9 cellular contexts compared by ENCODE assay signal in genomic region chr21:34887729-34888568, GRCh38.
A peak's percentile ranks its signal among the peaks of the same experiment; 100 is the strongest.
DNase-seq lines count a peak whose midpoint lies in the region; ATAC-seq, FAIRE-seq and TF ChIP-seq lines count a peak whose summit lies in the region.
"Had no signal": no experiment of that assay in that cellular context is flagged by ENCODE, and none has a peak within 500 bp of the region (broad histone marks: within the 10 kb centered on the region; RNA-seq: fewer than 3 reads in every experiment).

No MANE protein-coding gene starts in this region.

- peak overlapping the region; percentile 97 for H3K27ac Mint-ChIP-seq in Calu3 (ENCODE audit: unreplicated experiment)

- H3K36me3 Mint-ChIP-seq in Calu3 (ENCODE audit: insufficient read depth, unreplicated experiment): peaks cover 83% of the 10 kb centered on the region

- CTCF ChIA-PET in Calu3 (lab: Charles Lee): interaction anchor here (0.8 to 2.3 kb wide), 5 partner anchors 87 to 620 kb away, joined by 3 to 8 read pairs (median 3); no protein-coding TSS in a partner anchor

- H3K4me1 Mint-ChIP-seq in Calu3 (ENCODE audit: low read depth, unreplicated experiment): peaks cover 4% of the 10 kb centered on the region

- TF ChIP-seq CTCF in Calu3 (IDR thresholded peaks at IDR 0.05; ENCODE audit: unreplicated experiment): no peak

- H3K27ac ChIP-seq in caudate nucleus (ENCODE audit: low read depth, low read length): peak overlapping the region; percentile 44

- BruUV-seq in Calu3 (replicated peaks; lab: Mats Ljungman, UMichigan): TSS peak; percentile 69

- no peak for ATAC-seq in GM21528 (IDR thresholded peaks at IDR 0.05; ENCODE audit: low FRiP score, unreplicated experiment)

- peak; percentile 57 for FAIRE-seq in H54 (lab: Jason Lieb, UNC)
- FAIRE-seq: colon had no signal

- peak overlapping the region; percentile 65 for H3K4me3 Mint-ChIP-seq in Calu3 (ENCODE audit: low read depth, unreplicated experiment)

- DNase-seq in Calu3 (peak; percentile 63), H54 (ENCODE audit: insufficient read length, low spot score) (peak; percentile 76), NCI-H128 (lab: John Stamatoyannopoulos, UW; ENCODE audit: unreplicated experiment) (peak; percentile 60), caudate nucleus (lab: John Stamatoyannopoulos, UW) (peak in 42 of 61 donors; percentile 8 to 82 (median 52)), kidney glomerular epithelial cell (lab: John Stamatoyannopoulos, UW) (peak; percentile 90)
- peak; percentile 75 to 81 (median 78) for DNase-seq in activated CD4-positive, CD25-positive, alpha-beta regulatory T cell (lab: John Stamatoyannopoulos, UW)
- DNase-seq in stimulated activated CD4-positive, alpha-beta T cell treated with anti-CD3 and anti-CD28 coated beads, Interleukin-1b, Interleukin-23, amount 100 ng/mL, for 1 hour (ENCODE audit: low read depth in 2 of 2): peak; percentile 72 to 75

- H3K27me3 Mint-ChIP-seq in Calu3 (ENCODE audit: unreplicated experiment): no peaks in the 10 kb centered on the region

- no peaks in the 10 kb centered on the region for H3K9me3 Mint-ChIP-seq in Calu3 (ENCODE audit: low read depth, unreplicated experiment)

- peak; percentile 64 for TF ChIP-seq POLR2A in H54 (IDR thresholded peaks at IDR 0.05; ENCODE audit: low read depth, low read length)

- intact Hi-C loops in Calu3 (cut with micrococcal nuclease; ENCODE audit: unreplicated experiment): no loop called here
